ENCODE assay signal across 24 cellular contexts in genomic region chr5:89287964-89288363, GRCh38.
A peak's percentile ranks its signal among the peaks of the same experiment; 100 is the strongest.
DNase-seq lines count a peak whose midpoint lies in the region; ATAC-seq, FAIRE-seq and TF ChIP-seq lines count a peak whose summit lies in the region.
"Had no signal": no experiment of that assay in that cellular context is flagged by ENCODE, and none has a peak within 500 bp of the region (broad histone marks: within the 10 kb centered on the region; RNA-seq: fewer than 3 reads in every experiment).

No MANE protein-coding gene starts in this region.

- in situ Hi-C loops in KBM-7 (cut with MboI; ENCODE audit: low pct_unique_long_range_greater_than_20kb, low sequenced_read_pairs), result no loop called here

- no peak for ATAC-seq in GM18502 (IDR thresholded peaks at IDR 0.05; ENCODE audit: poor library complexity, unreplicated experiment)
- ATAC-seq: A549; CD8-positive, alpha-beta T cell; GM12878 had no signal

- H3K9me3 ChIP-seq in WERI-Rb-1 (ENCODE audit: severe bottlenecking), result no peaks in the 10 kb centered on the region
- H3K9me3 ChIP-seq: A549, Caco-2 had no signal

- TF ChIP-seq CTCF in WERI-Rb-1 (IDR thresholded peaks at IDR 0.05; ENCODE audit: low read depth, low read length), result no peak

- no peak overlapping the region for H3K27ac ChIP-seq in WERI-Rb-1
- H3K27ac ChIP-seq: 22Rv1; A549; BLaER1 treated with 17β-estradiol and CSF1 and Interleukin-3, amounts not matched to agents 10 nM and 100 nM; C4-2B had no signal

- no peak overlapping the region for H3K4me3 ChIP-seq in WERI-Rb-1 (ENCODE audit: low read depth, low read length)
- H3K4me3 ChIP-seq: A549; BLaER1 treated with 17β-estradiol and CSF1 and Interleukin-3, amounts not matched to agents 10 nM and 100 nM; GM12878 had no signal

- no peaks in the 10 kb centered on the region for H3K27me3 ChIP-seq in WERI-Rb-1 (ENCODE audit: insufficient read depth, low read depth, severe bottlenecking)
- H3K27me3 ChIP-seq: BLaER1 treated with 17β-estradiol and CSF1 and Interleukin-3, amounts not matched to agents 10 nM and 100 nM had no signal

- DNase-seq in GM19239 (ENCODE audit: insufficient read length, low spot score) (no peak), NCI-H82 treated with DMSO at 0.1 percent for 48 hours (lab: John Stamatoyannopoulos, UW; ENCODE audit: unreplicated experiment) (peak; percentile 36), WERI-Rb-1 (peak; percentile 28), myocyte (ENCODE audit: low read depth) (peak; percentile 41), KBM-7 (no peak), NCI-H2107 (lab: John Stamatoyannopoulos, UW) (no peak)
- DNase-seq: AML-193; Caco-2; CD4-positive, alpha-beta T cell; CD8-positive, alpha-beta T cell; DMS 273 treated with DMSO at 0.1 percent for 48 hours; DMS153; DMS53; DMS79; DND-41; EL; GDM1 had no signal

- H3K36me3 ChIP-seq in WERI-Rb-1, result no peaks in the 10 kb centered on the region
- H3K36me3 ChIP-seq: BLaER1 treated with 17β-estradiol and CSF1 and Interleukin-3, amounts not matched to agents 10 nM and 100 nM had no signal

- peak; percentile 60 for FAIRE-seq in GM19239 (lab: Jason Lieb, UNC)
- FAIRE-seq: A549, GM12878, GM12892 had no signal

Comparison
In these comparisons a context has a peak if more than half of its experiments do, and no peak if none do; other contexts are left out.
1. DNase-seq: peak in NCI-H82 treated with DMSO at 0.1 percent for 48 hours (single experiment), WERI-Rb-1 (single experiment) and myocyte (single experiment); none in GM19239 (single experiment), KBM-7 (single experiment) and NCI-H2107 (single experiment).